8 cellular contexts compared by ENCODE assay signal in genomic region chr7:76314042-76314721, GRCh38. TPM values are rescaled to one million over a fixed set of nuclear protein-coding genes. Genes with fewer than 3 reads are reported as not detected.
DNase-seq lines count a peak whose midpoint lies in the region; ATAC-seq and TF ChIP-seq lines count a peak whose summit lies in the region.

No MANE protein-coding gene starts in this region.

- peak; percentile 99 for TF ChIP-seq CTCF in WI38 (IDR thresholded peaks at IDR 0.05; ENCODE audit: low read depth, low read length)

- no peak overlapping the region for H3K4me3 ChIP-seq in WI38 (ENCODE audit: low read depth, low read length)

- in situ Hi-C loops in T47D (cut with HindIII; ENCODE audit: low pct_unique_long_range_greater_than_20kb, low sequenced_read_pairs) = no loop called here

- peak; percentile 23 for ATAC-seq in GM18861 (IDR thresholded peaks at IDR 0.05; ENCODE audit: unreplicated experiment)
- ATAC-seq in HG03175 (IDR thresholded peaks at IDR 0.05; ENCODE audit: unreplicated experiment) = peak; percentile 37

- DNase-seq in A172 (ENCODE audit: low spot score) (peak; percentile 98), NCI-H2227 treated with DMSO at 0.1 percent for 48 hours (lab: John Stamatoyannopoulos, UW) (peak; percentile 81), T47D (ENCODE audit: low read depth in 1 of 2, low spot score in 1 of 2) (peak; percentile 88 to 96), iris pigment epithelial cell (ENCODE audit: low read depth) (peak; percentile 89)
- DNase-seq in stimulated activated CD4-positive, alpha-beta T cell treated with anti-CD3 and anti-CD28 coated beads, Interleukin-15, amount 100 ng/mL, for 48 hours (ENCODE audit: low read depth in 2 of 2) = peak; percentile 94 to 96

RNA-seq across cellular contexts. Expression of gene HSPB1, which starts 11.7 kb away (rescaled TPM):
- total RNA-seq in A172 (2014; rRNA removed; shearing (Covaris generic)) = 235 and 382 TPM in 2 replicates

RNA-seq across cellular contexts. Expression of gene YWHAG, which starts 44.6 kb away (rescaled TPM):
- total RNA-seq in A172 (2014; rRNA removed; shearing (Covaris generic)) = 149 and 151 TPM in 2 replicates
